Comparison of ENCODE assay signal across 24 cellular contexts in genomic region chr2:109103286-109103685, GRCh38.
"Had no signal": no experiment of that assay in that cellular context is flagged by ENCODE, and none has a peak within 500 bp of the region (broad histone marks: within the 10 kb centered on the region; RNA-seq: fewer than 3 reads in every experiment).

No MANE protein-coding gene starts in this region.

- H3K9me3 ChIP-seq: ascending aorta, SJCRH30 had no signal

- H3K4me3 Mint-ChIP-seq: activated CD4-positive, alpha-beta T cell treated with anti-CD3 and anti-CD28 coated beads, Interleukin-2, amount 10 ng/mL, durations not matched to agents 7 days and 5 days; activated CD8-positive, alpha-beta T cell treated with anti-CD3 and anti-CD28 coated beads, Interleukin-2, amount 10 ng/mL, durations not matched to agents 7 days and 5 days; activated naive CD4-positive, alpha-beta T cell treated with anti-CD3 and anti-CD28 coated beads, Interleukin-2, amount 10 ng/mL, durations not matched to agents 7 days and 5 days; activated naive CD8-positive, alpha-beta T cell treated with anti-CD3 and anti-CD28 coated beads, Interleukin-2, amount 10 ng/mL, durations not matched to agents 7 days and 5 days; activated T-cell treated with anti-CD3 and anti-CD28 coated beads, Interleukin-2, amount 50 U/mL, for 24 hours; activated T-helper 1 cell treated with anti-CD3 and anti-CD28 coated beads, Interleukin-12 subunit alpha, Interleukin-12 subunit beta, Interleukin-2, Interleukin-4 antibody, amounts not matched to agents 30 ng/mL and 10 ng/mL and 1 ng/mL, durations not matched to agents 14 hours and 24 hours and 36 hours had no signal

- H3K4me3 ChIP-seq: ascending aorta, cardiac muscle cell, SJCRH30, SK-N-MC had no signal

- H3K4me1 Mint-ChIP-seq: activated naive CD8-positive, alpha-beta T cell treated with anti-CD3 and anti-CD28 coated beads, Interleukin-2, amount 10 ng/mL, durations not matched to agents 7 days and 5 days had no signal

- H3K27me3 ChIP-seq: ascending aorta, cardiac muscle cell, SJCRH30 had no signal

- H3K27me3 Mint-ChIP-seq: activated naive CD4-positive, alpha-beta T cell treated with anti-CD3 and anti-CD28 coated beads, Interleukin-2, amount 10 ng/mL, durations not matched to agents 7 days and 5 days; activated T-cell treated with anti-CD3 and anti-CD28 coated beads, Interleukin-2, amount 50 U/mL, for 24 hours had no signal

- ATAC-seq: activated CD8-positive, alpha-beta T cell treated with anti-CD3 and anti-CD28 coated beads, Interleukin-2, amount 10 ng/mL, durations not matched to agents 7 days and 5 days; Panc1 had no signal

- H3K36me3 Mint-ChIP-seq: activated naive CD4-positive, alpha-beta T cell treated with anti-CD3 and anti-CD28 coated beads, Interleukin-2, amount 10 ng/mL, durations not matched to agents 7 days and 5 days; activated naive CD8-positive, alpha-beta T cell treated with anti-CD3 and anti-CD28 coated beads, Interleukin-2, amount 10 ng/mL, durations not matched to agents 7 days and 5 days had no signal

- H3K27ac Mint-ChIP-seq: activated CD4-positive, alpha-beta T cell treated with anti-CD3 and anti-CD28 coated beads, Interleukin-2, amount 10 ng/mL, durations not matched to agents 7 days and 5 days; activated CD8-positive, alpha-beta T cell treated with anti-CD3 and anti-CD28 coated beads, Interleukin-2, amount 10 ng/mL, durations not matched to agents 7 days and 5 days; activated naive CD4-positive, alpha-beta T cell treated with anti-CD3 and anti-CD28 coated beads, Interleukin-2, amount 10 ng/mL, durations not matched to agents 7 days and 5 days; activated naive CD8-positive, alpha-beta T cell treated with anti-CD3 and anti-CD28 coated beads, Interleukin-2, amount 10 ng/mL, durations not matched to agents 7 days and 5 days; activated T-cell treated with anti-CD3 and anti-CD28 coated beads, Interleukin-2, amount 50 U/mL, for 24 hours; activated T-helper 1 cell treated with anti-CD3 and anti-CD28 coated beads, Interleukin-12 subunit alpha, Interleukin-12 subunit beta, Interleukin-2, Interleukin-4 antibody, amounts not matched to agents 30 ng/mL and 10 ng/mL and 1 ng/mL, durations not matched to agents 14 hours and 24 hours and 36 hours had no signal

- H3K4me1 ChIP-seq: ascending aorta, SJCRH30 had no signal

- DNase-seq: activated CD4-positive, alpha-beta T cell treated with anti-CD3 and anti-CD28 coated beads, Interleukin-2, amount 10 ng/mL, durations not matched to agents 7 days and 5 days; activated CD8-positive, alpha-beta T cell treated with anti-CD3 and anti-CD28 coated beads, Interleukin-2, amount 10 ng/mL, durations not matched to agents 7 days and 5 days; activated naive CD4-positive, alpha-beta T cell treated with anti-CD3 and anti-CD28 coated beads, Interleukin-2, amount 10 ng/mL, durations not matched to agents 7 days and 5 days; activated naive CD8-positive, alpha-beta T cell treated with anti-CD3 and anti-CD28 coated beads, Interleukin-2, amount 10 ng/mL, durations not matched to agents 7 days and 5 days; activated T-cell treated with anti-CD3 and anti-CD28 coated beads, Interleukin-2, amount 50 U/mL, for 24 hours; amygdala; Kasumi-1; KG1; MM.1S; MV-4-11; NCI-H1092; NCI-H1436 treated with DMSO at 0.1 percent for 48 hours; NCI-H1694 treated with DMSO at 0.1 percent for 48 hours; NCI-H2029; NCI-H345; NCI-H524 treated with DMSO at 0.1 percent for 48 hours; SHP77; SJCRH30; T1000 had no signal

- H3K27ac ChIP-seq: ascending aorta, cardiac muscle cell, SJCRH30, SK-N-MC had no signal

- H3K9me3 Mint-ChIP-seq: activated CD4-positive, alpha-beta T cell treated with anti-CD3 and anti-CD28 coated beads, Interleukin-2, amount 10 ng/mL, durations not matched to agents 7 days and 5 days; activated naive CD4-positive, alpha-beta T cell treated with anti-CD3 and anti-CD28 coated beads, Interleukin-2, amount 10 ng/mL, durations not matched to agents 7 days and 5 days; activated T-cell treated with anti-CD3 and anti-CD28 coated beads, Interleukin-2, amount 50 U/mL, for 24 hours; activated T-helper 1 cell treated with anti-CD3 and anti-CD28 coated beads, Interleukin-12 subunit alpha, Interleukin-12 subunit beta, Interleukin-2, Interleukin-4 antibody, amounts not matched to agents 30 ng/mL and 10 ng/mL and 1 ng/mL, durations not matched to agents 14 hours and 24 hours and 36 hours had no signal

- H3K36me3 ChIP-seq: ascending aorta, cardiac muscle cell, SJCRH30 had no signal
